In genomic region chr12:46523446-46523845, GRCh38 we compare ENCODE assay signal across 12 cellular contexts.
DNase-seq lines count a peak whose midpoint lies in the region; ATAC-seq and TF ChIP-seq lines count a peak whose summit lies in the region.
"Had no signal": no experiment of that assay in that cellular context is flagged by ENCODE, and none has a peak within 500 bp of the region (broad histone marks: within the 10 kb centered on the region; RNA-seq: fewer than 3 reads in every experiment).

No MANE protein-coding gene starts in this region.

- H3K27ac ChIP-seq in mesodermal cell (ENCODE audit: low read depth, low read length, severe bottlenecking): peak overlapping the region; percentile 92

- WGBS in mesodermal cell (ENCODE audit: insufficient coverage in 2 of 2), 2 experiments: 89 to 100% methylated on average over 1 of the region's 2 CpGs

- H3K4me1 Mint-ChIP-seq in HFFc6 (ENCODE audit: low read depth): peaks cover 74% of the 10 kb centered on the region
- H3K4me1 Mint-ChIP-seq in activated T-helper 2 cell treated with anti-CD3 and anti-CD28 coated beads, Interferon-gamma antibody, Interleukin-2, Interleukin-4, amounts not matched to agents 10 μg/mL and 5 μg/mL and 100 μg/mL, durations not matched to agents 14 hours and 24 hours and 36 hours (ENCODE audit: low read depth): peaks cover 59% of the 10 kb centered on the region

- peak overlapping the region; percentile 86 for H3K4me3 Mint-ChIP-seq in HFFc6
- H3K4me3 Mint-ChIP-seq in activated T-helper 2 cell treated with anti-CD3 and anti-CD28 coated beads, Interferon-gamma antibody, Interleukin-2, Interleukin-4, amounts not matched to agents 10 μg/mL and 5 μg/mL and 100 μg/mL, durations not matched to agents 14 hours and 24 hours and 36 hours (ENCODE audit: low read depth): peak overlapping the region; percentile 79

- H3K36me3 Mint-ChIP-seq in HFFc6 (ENCODE audit: low read depth): peaks cover 41% of the 10 kb centered on the region
- peaks cover 31% of the 10 kb centered on the region for H3K36me3 Mint-ChIP-seq in activated T-helper 2 cell treated with anti-CD3 and anti-CD28 coated beads, Interferon-gamma antibody, Interleukin-2, Interleukin-4, amounts not matched to agents 10 μg/mL and 5 μg/mL and 100 μg/mL, durations not matched to agents 14 hours and 24 hours and 36 hours (ENCODE audit: low read depth)

- no peak for ATAC-seq in GM19467 (IDR thresholded peaks at IDR 0.05; ENCODE audit: unreplicated experiment)
- ATAC-seq in HG03354 (IDR thresholded peaks at IDR 0.05; ENCODE audit: poor library complexity, severe bottlenecking, unreplicated experiment): no peak

- no peak for TF ChIP-seq CTCF in AG10803 (conservative IDR thresholded peaks at IDR 0.05; ENCODE audit: low read length)
- no peak for TF ChIP-seq CTCF in HFFc6 (IDR thresholded peaks at IDR 0.05)

- no peaks in the 10 kb centered on the region for H3K27me3 ChIP-seq in MG63
- H3K27me3 ChIP-seq: tibial nerve had no signal

- intact Hi-C loops in activated T-helper 2 cell treated with anti-CD3 and anti-CD28 coated beads, Interferon-gamma antibody, Interleukin-2, Interleukin-4, amounts not matched to agents 10 μg/mL and 5 μg/mL and 100 μg/mL, durations not matched to agents 14 hours and 24 hours and 36 hours (cut with micrococcal nuclease): no loop called here

- H3K36me3 ChIP-seq in mesodermal cell (ENCODE audit: control insufficient read depth, insufficient read depth, low read length) (no peaks in the 10 kb centered on the region), MG63 (no peaks in the 10 kb centered on the region)
- H3K36me3 ChIP-seq: tibial nerve had no signal

- peaks cover 28% of the 10 kb centered on the region for H3K4me1 ChIP-seq in mesodermal cell (ENCODE audit: control insufficient read depth, insufficient read depth, low read length, poor library complexity, severe bottlenecking)

- H3K4me3 ChIP-seq in AG10803 (ENCODE audit: low read length): peak overlapping the region; percentile 51
- no peak overlapping the region for H3K4me3 ChIP-seq in mesodermal cell (ENCODE audit: extremely low read depth, insufficient read depth, low read length, poor library complexity, severe bottlenecking)
- no peak overlapping the region for H3K4me3 ChIP-seq in MG63
- H3K4me3 ChIP-seq: tibial nerve had no signal

- DNase-seq in AG10803 (ENCODE audit: low read depth) (no peak), HFFc6 (peak; percentile 21), MG63 (no peak), DMS153 treated with DMSO at 0.1 percent for 48 hours (lab: John Stamatoyannopoulos, UW; ENCODE audit: unreplicated experiment) (no peak)
- no peak for DNase-seq in activated T-helper 2 cell treated with anti-CD3 and anti-CD28 coated beads, Interferon-gamma antibody, Interleukin-2, Interleukin-4, amounts not matched to agents 10 μg/mL and 5 μg/mL and 100 μg/mL, durations not matched to agents 14 hours and 24 hours and 36 hours (ENCODE audit: low spot score)
- DNase-seq: DMS153, hippocampal formation, naive B cell had no signal

- peak overlapping the region; percentile 96 for H3K27ac Mint-ChIP-seq in HFFc6
- H3K27ac Mint-ChIP-seq in activated T-helper 2 cell treated with anti-CD3 and anti-CD28 coated beads, Interferon-gamma antibody, Interleukin-2, Interleukin-4, amounts not matched to agents 10 μg/mL and 5 μg/mL and 100 μg/mL, durations not matched to agents 14 hours and 24 hours and 36 hours: peak overlapping the region; percentile 97

- no peaks in the 10 kb centered on the region for H3K9me3 ChIP-seq in mesodermal cell (ENCODE audit: control insufficient read depth, low read length)
- H3K9me3 ChIP-seq in MG63: no peaks in the 10 kb centered on the region

- H3K9me3 Mint-ChIP-seq in HFFc6: peaks cover 1% of the 10 kb centered on the region
- H3K9me3 Mint-ChIP-seq in activated T-helper 2 cell treated with anti-CD3 and anti-CD28 coated beads, Interferon-gamma antibody, Interleukin-2, Interleukin-4, amounts not matched to agents 10 μg/mL and 5 μg/mL and 100 μg/mL, durations not matched to agents 14 hours and 24 hours and 36 hours: no peaks in the 10 kb centered on the region

- no peaks in the 10 kb centered on the region; the same call in 1 of the 2 replicates for H3K27me3 Mint-ChIP-seq in HFFc6 (ENCODE audit: insufficient read depth)
- H3K27me3 Mint-ChIP-seq in activated T-helper 2 cell treated with anti-CD3 and anti-CD28 coated beads, Interferon-gamma antibody, Interleukin-2, Interleukin-4, amounts not matched to agents 10 μg/mL and 5 μg/mL and 100 μg/mL, durations not matched to agents 14 hours and 24 hours and 36 hours (ENCODE audit: low read depth): no peaks in the 10 kb centered on the region
- H3K27me3 Mint-ChIP-seq: naive B cell had no signal
